ENCODE assay signal across 1 cellular context in genomic region chr1:178115260-178115659, GRCh38.
TF ChIP-seq lines count a peak whose summit lies in the region.

No MANE protein-coding gene starts in this region.

TF ChIP-seq in GM12878, 131 proteins besides CTCF, POLR2A, EP300 and RAD21:
- TF ChIP-seq BRCA1 (IDR thresholded peaks at IDR 0.05; ENCODE audit: low read depth, low read length) (no peak), NR2C2 (IDR thresholded peaks at IDR 0.05; ENCODE audit: borderline replicate concordance, control insufficient read depth, insufficient read length, low read depth) (no peak), SIN3A (IDR thresholded peaks at IDR 0.05; ENCODE audit: low read depth, low read length) (no peak), NR2F1 (conservative IDR thresholded peaks at IDR 0.05) (no peak), SMC3 (IDR thresholded peaks at IDR 0.05; ENCODE audit: borderline replicate concordance, low read length) (no peak), CHD2 (IDR thresholded peaks at IDR 0.05; ENCODE audit: borderline replicate concordance, low read depth, low read length) (no peak), SKIL (IDR thresholded peaks at IDR 0.05; ENCODE audit: low read depth, poor library complexity, severe bottlenecking) (no peak), ZNF384 (IDR thresholded peaks at IDR 0.05; ENCODE audit: borderline replicate concordance, low read depth, low read length) (no peak), CUX1 (IDR thresholded peaks at IDR 0.05; ENCODE audit: insufficient replicate concordance, low read depth, low read length) (no peak)
